6 cellular contexts compared by ENCODE assay signal in the genomic region with DNA sequence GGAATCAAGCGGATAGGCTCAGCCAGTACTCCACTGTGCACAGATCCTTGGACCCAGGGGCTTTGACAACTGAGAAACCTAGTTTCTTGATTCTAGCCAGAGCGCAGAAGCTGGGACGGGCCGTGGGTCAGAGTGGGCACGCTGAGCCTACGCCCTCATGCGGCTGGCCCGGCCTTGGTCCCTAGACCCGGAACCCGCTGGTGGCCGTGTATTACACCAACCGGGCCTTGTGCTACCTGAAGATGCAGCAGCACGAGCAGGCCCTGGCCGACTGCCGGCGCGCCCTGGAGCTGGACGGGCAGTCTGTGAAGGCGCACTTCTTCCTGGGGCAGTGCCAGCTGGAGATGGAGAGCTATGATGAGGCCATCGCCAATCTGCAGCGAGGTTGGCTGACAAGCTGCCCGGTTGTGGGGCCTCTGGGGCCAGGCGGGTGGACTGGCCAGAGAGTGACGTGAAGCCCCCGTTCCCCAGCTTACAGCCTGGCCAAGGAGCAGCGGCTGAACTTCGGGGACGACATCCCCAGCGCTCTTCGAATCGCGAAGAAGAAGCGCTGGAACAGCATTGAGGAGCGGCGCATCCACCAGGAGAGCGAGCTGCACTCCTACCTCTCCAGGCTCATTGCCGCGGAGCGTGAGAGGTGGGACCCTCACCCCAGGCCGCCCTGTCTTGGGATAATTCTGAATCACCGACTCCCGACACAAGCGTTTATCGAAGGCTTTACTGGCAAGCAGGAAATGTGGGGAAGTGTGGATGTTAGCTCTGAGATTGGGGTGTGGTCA. TPM values are rescaled to one million over a fixed set of nuclear protein-coding genes. Genes with fewer than 3 reads are reported as not detected.
DNase-seq lines count a peak whose midpoint lies in the region; ATAC-seq and TF ChIP-seq lines count a peak whose summit lies in the region.

No MANE protein-coding gene starts in this region.

- peak overlapping the region; percentile 88 for H3K27ac Mint-ChIP-seq in dendritic cell treated with granulocyte-macrophage colony-stimulating factor and Interleukin-4, amounts not matched to agents 40 ng/mL and 50 ng/mL, for 4 days
- H3K27ac Mint-ChIP-seq in progenitor cell of endocrine pancreas, result peak overlapping the region; percentile 67

- peaks cover 54% of the 10 kb centered on the region for H3K36me3 Mint-ChIP-seq in dendritic cell treated with granulocyte-macrophage colony-stimulating factor and Interleukin-4, amounts not matched to agents 40 ng/mL and 50 ng/mL, for 4 days (ENCODE audit: low read depth)
- peaks cover 8% of the 10 kb centered on the region for H3K36me3 Mint-ChIP-seq in progenitor cell of endocrine pancreas (ENCODE audit: insufficient read depth)

- no peaks in the 10 kb centered on the region for H3K9me3 Mint-ChIP-seq in dendritic cell treated with granulocyte-macrophage colony-stimulating factor and Interleukin-4, amounts not matched to agents 40 ng/mL and 50 ng/mL, for 4 days
- H3K9me3 Mint-ChIP-seq in progenitor cell of endocrine pancreas (ENCODE audit: low read depth), result no peaks in the 10 kb centered on the region

- peak overlapping the region; percentile 84 for H3K4me3 Mint-ChIP-seq in dendritic cell treated with granulocyte-macrophage colony-stimulating factor and Interleukin-4, amounts not matched to agents 40 ng/mL and 50 ng/mL, for 4 days
- H3K4me3 Mint-ChIP-seq in progenitor cell of endocrine pancreas (ENCODE audit: low read depth), result peak overlapping the region; percentile 79

- no peak for ATAC-seq in sciatic nerve
- ATAC-seq in HG02759 (IDR thresholded peaks at IDR 0.05; ENCODE audit: unreplicated experiment), result no peak

- H3K27me3 Mint-ChIP-seq in dendritic cell treated with granulocyte-macrophage colony-stimulating factor and Interleukin-4, amounts not matched to agents 40 ng/mL and 50 ng/mL, for 4 days, result peaks cover 21% of the 10 kb centered on the region
- no peaks in the 10 kb centered on the region for H3K27me3 Mint-ChIP-seq in progenitor cell of endocrine pancreas

- peaks cover 64% of the 10 kb centered on the region for H3K4me1 Mint-ChIP-seq in dendritic cell treated with granulocyte-macrophage colony-stimulating factor and Interleukin-4, amounts not matched to agents 40 ng/mL and 50 ng/mL, for 4 days (ENCODE audit: low read depth)
- peaks cover 11% of the 10 kb centered on the region for H3K4me1 Mint-ChIP-seq in progenitor cell of endocrine pancreas (ENCODE audit: low read depth)

- DNase-seq in CD1c-positive myeloid dendritic cell (ENCODE audit: extremely low spot score) (peak; percentile 45), progenitor cell of endocrine pancreas (ENCODE audit: low spot score, unreplicated experiment) (no peak), sciatic nerve (ENCODE audit: low spot score) (no peak)

- intact Hi-C loops in dendritic cell treated with granulocyte-macrophage colony-stimulating factor and Interleukin-4, amounts not matched to agents 40 ng/mL and 50 ng/mL, for 4 days (cut with micrococcal nuclease), result no loop called here
- intact Hi-C loops in sciatic nerve (cut with DNase I), result no loop called here

- TF ChIP-seq CTCF in LNCAP (IDR thresholded peaks at IDR 0.05) (peak; percentile 30; the same call in 1 of the 2 replicates), progenitor cell of endocrine pancreas (IDR thresholded peaks at IDR 0.05; ENCODE audit: unreplicated experiment) (no peak)

RNA-seq across cellular contexts. Expression of a gene that starts 0.9 kb away (rescaled TPM):
- total RNA-seq in progenitor cell of endocrine pancreas (76.8 and 87.1 TPM in 2 replicates), sciatic nerve (80.2 TPM)

RNA-seq across cellular contexts. Expression of a gene that starts 3.0 kb away (rescaled TPM):
- total RNA-seq in progenitor cell of endocrine pancreas, result 52.2 and 55.1 TPM in 2 replicates
- total RNA-seq in sciatic nerve, result 36.1 TPM

RNA-seq across cellular contexts. Expression of a gene that starts 5.7 kb away (rescaled TPM):
- 5.0 and 5.2 TPM in 2 replicates for total RNA-seq in progenitor cell of endocrine pancreas
- 1.6 TPM for total RNA-seq in sciatic nerve

RNA-seq across cellular contexts. Expression of a gene that starts 9.0 kb away (rescaled TPM):
- total RNA-seq in progenitor cell of endocrine pancreas, result 18.1 and 18.9 TPM in 2 replicates
- 10.1 TPM for total RNA-seq in sciatic nerve

RNA-seq across cellular contexts. Expression of a gene that starts 13.2 kb away (rescaled TPM):
- total RNA-seq in progenitor cell of endocrine pancreas (153 and 167 TPM in 2 replicates), sciatic nerve (95.9 TPM)
